1 cellular context compared by ENCODE assay signal in genomic region chrX:100895365-100896075, GRCh38.
TF ChIP-seq lines count a peak whose summit lies in the region.

No MANE protein-coding gene starts in this region.

TF ChIP-seq in GM12878, 131 proteins besides CTCF, POLR2A, EP300 and RAD21:
- TF ChIP-seq KAT2A (conservative IDR thresholded peaks at IDR 0.05; ENCODE audit: control insufficient read depth, low read depth, low read length) (no peak), GABPA (IDR thresholded peaks at IDR 0.05; ENCODE audit: low read depth) (no peak), BCL3 (IDR thresholded peaks at IDR 0.05; ENCODE audit: borderline replicate concordance, insufficient read depth, low read depth, low read length, poor library complexity, severe bottlenecking) (no peak), SMARCA5 (IDR thresholded peaks at IDR 0.05) (no peak), USF1 (IDR thresholded peaks at IDR 0.05; ENCODE audit: borderline replicate concordance, extremely low read length, insufficient read depth, low read depth, low read length) (no peak), IKZF2 (IDR thresholded peaks at IDR 0.05) (peak in 1 of 2 experiments; percentile 19; a peak in 1 of 4 replicates), SMC3 (IDR thresholded peaks at IDR 0.05; ENCODE audit: borderline replicate concordance, low read length) (peak; percentile 61; the same call in 1 of the 2 replicates), YY1 (IDR thresholded peaks at IDR 0.05; ENCODE audit: low read depth, low read length) (peak; percentile 58; the same call in 1 of the 2 replicates), MYB (IDR thresholded peaks at IDR 0.05; ENCODE audit: borderline replicate concordance, low read depth, low read length) (no peak)
